27 cellular contexts compared by ENCODE assay signal in genomic region chr19:400976-401835, GRCh38. TPM values are rescaled to one million over a fixed set of nuclear protein-coding genes. Genes with fewer than 3 reads are reported as not detected.
DNase-seq lines count a peak whose midpoint lies in the region; FAIRE-seq and TF ChIP-seq lines count a peak whose summit lies in the region.
"Had no signal": no experiment of that assay in that cellular context is flagged by ENCODE, and none has a peak within 500 bp of the region (broad histone marks: within the 10 kb centered on the region; RNA-seq: fewer than 3 reads in every experiment).

No MANE protein-coding gene starts in this region.

- WGBS in spleen, 5 donors, result 85 to 91% (median 86%) methylated on average over 23 to 41 of the region's 41 CpGs

- H3K9me3 Mint-ChIP-seq in activated naive CD4-positive, alpha-beta T cell treated with anti-CD3 and anti-CD28 coated beads for 36 hours, result no peaks in the 10 kb centered on the region
- no peaks in the 10 kb centered on the region for H3K9me3 Mint-ChIP-seq in activated naive CD8-positive, alpha-beta T cell treated with anti-CD3 and anti-CD28 coated beads for 36 hours
- H3K9me3 Mint-ChIP-seq: activated T-cell treated with anti-CD3 and anti-CD28 coated beads, Interleukin-2, amount 50 U/mL, for 4 hours had no signal

- H3K27ac Mint-ChIP-seq in activated naive CD4-positive, alpha-beta T cell treated with anti-CD3 and anti-CD28 coated beads for 36 hours, result no peak overlapping the region
- no peak overlapping the region for H3K27ac Mint-ChIP-seq in activated naive CD8-positive, alpha-beta T cell treated with anti-CD3 and anti-CD28 coated beads for 36 hours
- H3K27ac Mint-ChIP-seq: activated CD4-positive, alpha-beta T cell treated with anti-CD3 and anti-CD28 coated beads, Interleukin-2, amount 10 ng/mL, durations not matched to agents 24 days and 14 days; stimulated activated memory B cell treated with anti-CD40 and anti-IgM and Interleukin-4, amounts not matched to agents 10 μg/mL and 1 μg/mL and 100 μg/mL, for 72 hours had no signal

- no peak for TF ChIP-seq CTCF in kidney (IDR thresholded peaks at IDR 0.05; ENCODE audit: borderline replicate concordance, extremely low read depth, insufficient read depth)
- no peak for TF ChIP-seq CTCF in spleen (IDR thresholded peaks at IDR 0.05 in 8 of 11, conservative IDR thresholded peaks at IDR 0.05 in 3 of 11)

- H3K4me1 ChIP-seq in kidney (ENCODE audit: control insufficient read depth in 1 of 2, insufficient read depth in 1 of 2, low read depth in 1 of 2, low read length in 2 of 2) (no peaks in the 10 kb centered on the region), spleen (no peaks in the 10 kb centered on the region)
- H3K4me1 ChIP-seq: pancreas had no signal

- DNase-seq in DMS53 treated with DMSO at 0.1 percent for 48 hours (lab: John Stamatoyannopoulos, UW; ENCODE audit: unreplicated experiment) (peak; percentile 8), DMS53 (lab: John Stamatoyannopoulos, UW) (no peak), kidney (peak; percentile 65), spleen (peak; percentile 51), SHP77 treated with DMSO at 0.1 percent for 48 hours (lab: John Stamatoyannopoulos, UW) (no peak)
- DNase-seq in activated naive CD4-positive, alpha-beta T cell treated with anti-CD3 and anti-CD28 coated beads, Interleukin-2, amount 50 U/mL, for 16 hours, result peak; percentile 9
- DNase-seq in activated naive CD4-positive, alpha-beta T cell treated with anti-CD3 and anti-CD28 coated beads for 36 hours, result no peak
- DNase-seq in activated naive CD8-positive, alpha-beta T cell treated with anti-CD3 and anti-CD28 coated beads for 36 hours, result no peak
- DNase-seq: 8988T; activated CD4-positive, alpha-beta T cell treated with anti-CD3 and anti-CD28 coated beads, Interleukin-2, amount 10 ng/mL, durations not matched to agents 24 days and 14 days; activated naive CD4-positive, alpha-beta T cell; activated T-cell treated with anti-CD3 and anti-CD28 coated beads, Interleukin-2, amount 50 U/mL, for 4 hours; brain microvascular endothelial cell; Calu3; EL; NCI-H187; NCI-H2171 treated with DMSO at 0.1 percent for 48 hours; OCI-M1; stimulated activated CD4-positive, alpha-beta T cell treated with anti-CD3 and anti-CD28 coated beads, Interleukin-4, amount 100 ng/mL, for 4 hours had no signal

- H3K4me1 Mint-ChIP-seq in activated naive CD4-positive, alpha-beta T cell treated with anti-CD3 and anti-CD28 coated beads for 36 hours (ENCODE audit: low read depth), result no peaks in the 10 kb centered on the region
- no peaks in the 10 kb centered on the region for H3K4me1 Mint-ChIP-seq in activated naive CD8-positive, alpha-beta T cell treated with anti-CD3 and anti-CD28 coated beads for 36 hours
- H3K4me1 Mint-ChIP-seq: activated CD4-positive, alpha-beta T cell treated with anti-CD3 and anti-CD28 coated beads, Interleukin-2, amount 10 ng/mL, durations not matched to agents 24 days and 14 days had no signal

- H3K9me3 ChIP-seq in kidney (ENCODE audit: control insufficient read depth in 1 of 2, low read length in 2 of 2) (no peaks in the 10 kb centered on the region), spleen (no peaks in the 10 kb centered on the region)
- H3K9me3 ChIP-seq: pancreas, suprapubic skin had no signal

- intact Hi-C loops in activated naive CD4-positive, alpha-beta T cell treated with anti-CD3 and anti-CD28 coated beads for 36 hours (cut with micrococcal nuclease), result no loop called here
- intact Hi-C loops in kidney (cut with DNase I), result no loop called here
- intact Hi-C loops in spleen (cut with DNase I; ENCODE audit: low total_unique reads), result no loop called here

- H3K9ac ChIP-seq in kidney (ENCODE audit: low read length in 2 of 2), result no peak overlapping the region
- H3K9ac ChIP-seq: GM23248, KMS-11 had no signal

- peaks cover 10% of the 10 kb centered on the region for H3K27me3 Mint-ChIP-seq in activated naive CD4-positive, alpha-beta T cell treated with anti-CD3 and anti-CD28 coated beads for 36 hours (ENCODE audit: low read depth)
- peaks cover 32% of the 10 kb centered on the region for H3K27me3 Mint-ChIP-seq in activated naive CD8-positive, alpha-beta T cell treated with anti-CD3 and anti-CD28 coated beads for 36 hours
- H3K27me3 Mint-ChIP-seq: activated CD4-positive, alpha-beta T cell treated with anti-CD3 and anti-CD28 coated beads, Interleukin-2, amount 10 ng/mL, durations not matched to agents 24 days and 14 days had no signal

- no peaks in the 10 kb centered on the region for H3K36me3 Mint-ChIP-seq in activated naive CD4-positive, alpha-beta T cell treated with anti-CD3 and anti-CD28 coated beads for 36 hours (ENCODE audit: low read depth)
- no peaks in the 10 kb centered on the region for H3K36me3 Mint-ChIP-seq in activated naive CD8-positive, alpha-beta T cell treated with anti-CD3 and anti-CD28 coated beads for 36 hours
- H3K36me3 Mint-ChIP-seq: stimulated activated memory B cell treated with anti-CD40 and anti-IgM and Interleukin-4, amounts not matched to agents 10 μg/mL and 1 μg/mL and 100 μg/mL, for 72 hours had no signal

- no peak for FAIRE-seq in kidney (lab: Jason Lieb, UNC)
- FAIRE-seq: GM12878, pancreas had no signal

- H3K4me3 ChIP-seq in kidney (ENCODE audit: low read length in 2 of 2) (no peak overlapping the region), spleen (no peak overlapping the region)
- H3K4me3 ChIP-seq: GM12878, GM23248, pancreas, suprapubic skin had no signal

- CTCF ChIA-PET in activated naive CD4-positive, alpha-beta T cell treated with anti-CD3 and anti-CD28 coated beads for 36 hours (lab: Charles Lee), result no interaction called here

- H3K27ac ChIP-seq in kidney (ENCODE audit: low read depth in 2 of 2, low read length in 2 of 2) (no peak overlapping the region), spleen (no peak overlapping the region)
- H3K27ac ChIP-seq: brain microvascular endothelial cell, GM23248, KMS-11, pancreas, suprapubic skin had no signal

- H3K27me3 ChIP-seq in spleen (replicated peaks in 1 of 7), result peaks cover 0 to 68% (median 32%) of the 10 kb centered on the region in 7 donors
- H3K27me3 ChIP-seq: brain microvascular endothelial cell, pancreas had no signal

- no peak overlapping the region for H3K4me3 Mint-ChIP-seq in activated naive CD4-positive, alpha-beta T cell treated with anti-CD3 and anti-CD28 coated beads for 36 hours
- H3K4me3 Mint-ChIP-seq in activated naive CD8-positive, alpha-beta T cell treated with anti-CD3 and anti-CD28 coated beads for 36 hours, result no peak overlapping the region
- H3K4me3 Mint-ChIP-seq: activated CD4-positive, alpha-beta T cell treated with anti-CD3 and anti-CD28 coated beads, Interleukin-2, amount 10 ng/mL, durations not matched to agents 24 days and 14 days; activated T-cell treated with anti-CD3 and anti-CD28 coated beads, Interleukin-2, amount 50 U/mL, for 4 hours; stimulated activated memory B cell treated with anti-CD40 and anti-IgM and Interleukin-4, amounts not matched to agents 10 μg/mL and 1 μg/mL and 100 μg/mL, for 72 hours had no signal

- TF ChIP-seq POLR2A in spleen (IDR thresholded peaks at IDR 0.05), result no peak

- H3K36me3 ChIP-seq in kidney (ENCODE audit: control insufficient read depth in 1 of 2, insufficient read depth in 2 of 2, low read length in 2 of 2) (no peaks in the 10 kb centered on the region), spleen (no peaks in the 10 kb centered on the region)
- H3K36me3 ChIP-seq: brain microvascular endothelial cell, pancreas, suprapubic skin, WERI-Rb-1 had no signal

RNA-seq across cellular contexts. Expression of gene C2CD4C, which starts 7.7 kb away (rescaled TPM):
- under 1 TPM; 0.10 to 0.12 TPM for total RNA-seq in activated naive CD4-positive, alpha-beta T cell treated with anti-CD3 and anti-CD28 coated beads for 36 hours
- total RNA-seq in kidney (1.9 TPM), spleen (1 to 10 TPM in 2 of 7 donors, under 1 TPM in 4, not detected in 1; 0.23 to 2.1 (median 0.85) TPM)
- polyA plus RNA-seq in kidney (ENCODE audit: insufficient read depth, low read depth, low replicate concordance) (0.99 TPM), spleen (under 1 TPM; 0.26 to 0.91 (median 0.67) TPM)
- total RNA-seq in activated naive CD8-positive, alpha-beta T cell treated with anti-CD3 and anti-CD28 coated beads for 36 hours, result under 1 TPM; 0.12 to 0.19 TPM
- total RNA-seq: GM12878, mononuclear cell had no signal
- polyA plus RNA-seq: GM12878 had no signal

RNA-seq across cellular contexts. Expression of gene MIER2, which starts 56.6 kb away (rescaled TPM):
- total RNA-seq in activated naive CD4-positive, alpha-beta T cell treated with anti-CD3 and anti-CD28 coated beads for 36 hours, result 10 to 100 TPM; 19.4 to 20.4 TPM
- 23.4 TPM for total RNA-seq in kidney
- polyA plus RNA-seq in kidney (ENCODE audit: insufficient read depth, low read depth, low replicate concordance), result 18.4 TPM
- 10 to 100 TPM; 26.8 to 66.5 (median 30.1) TPM for total RNA-seq in spleen
- polyA plus RNA-seq in spleen, result 10 to 100 TPM; 19.2 to 47.2 (median 31.3) TPM
- total RNA-seq in activated naive CD8-positive, alpha-beta T cell treated with anti-CD3 and anti-CD28 coated beads for 36 hours, result 10 to 100 TPM; 17.2 to 18.6 TPM

RNA-seq across cellular contexts. Expression of gene SHC2, which starts 59.6 kb away (rescaled TPM):
- not detected for total RNA-seq in activated naive CD4-positive, alpha-beta T cell treated with anti-CD3 and anti-CD28 coated beads for 36 hours
- total RNA-seq in kidney (24.4 TPM), spleen (10 to 100 TPM; 25.5 to 90.1 (median 43.2) TPM)
- polyA plus RNA-seq in kidney (ENCODE audit: insufficient read depth, low read depth, low replicate concordance) (10.7 TPM), spleen (100 to 1,000 TPM in 1 of 3 donors, 10 to 100 TPM in 2; 19.6 to 123 (median 78.5) TPM)
- under 1 TPM in 1 of 2 experiments, not detected in 1; 0.32 TPM for total RNA-seq in activated naive CD8-positive, alpha-beta T cell treated with anti-CD3 and anti-CD28 coated beads for 36 hours
- total RNA-seq: activated CD4-positive, alpha-beta T cell treated with anti-CD3 and anti-CD28 coated beads, Interleukin-2, amount 10 ng/mL, durations not matched to agents 24 days and 14 days; GM23248 had no signal
- polyA plus RNA-seq: GM12878, GM23248 had no signal

Comparison
In these comparisons a context has a peak if more than half of its experiments do, and no peak if none do; other contexts are left out.
1. DNase-seq: peak in DMS53 treated with DMSO at 0.1 percent for 48 hours (single experiment), activated naive CD4-positive, alpha-beta T cell treated with anti-CD3 and anti-CD28 coated beads, Interleukin-2, amount 50 U/mL, for 16 hours (single experiment), kidney (single experiment) and spleen (single experiment); none in DMS53 (single experiment), activated naive CD4-positive, alpha-beta T cell treated with anti-CD3 and anti-CD28 coated beads for 36 hours (single experiment), activated naive CD8-positive, alpha-beta T cell treated with anti-CD3 and anti-CD28 coated beads for 36 hours (single experiment) and SHP77 treated with DMSO at 0.1 percent for 48 hours (single experiment).
2. RNA of gene SHC2, which starts 59.6 kb away (total RNA-seq): 25.5 to 90.1 TPM in spleen and 24.4 TPM in kidney (single experiment); 0.32 TPM in activated naive CD8-positive, alpha-beta T cell treated with anti-CD3 and anti-CD28 coated beads for 36 hours and not detected in activated naive CD4-positive, alpha-beta T cell treated with anti-CD3 and anti-CD28 coated beads for 36 hours; every median in the first group is over 10 times any median in the second.